ENCODE assay signal across 27 cellular contexts in genomic region chr2:179434357-179434756, GRCh38.
"Had no signal": no experiment of that assay in that cellular context is flagged by ENCODE, and none has a peak within 500 bp of the region (broad histone marks: within the 10 kb centered on the region; RNA-seq: fewer than 3 reads in every experiment).

No MANE protein-coding gene starts in this region.

- H3K4me3 Mint-ChIP-seq: mesothelial cell of epicardium; naive B cell; natural killer cell treated with Interleukin-12 subunit alpha and Interleukin-12 subunit beta and Interleukin-15 and Interleukin-18, amount 100 ng/mL, for 72 hours; neural crest cell; stimulated activated naive B cell treated with anti-CD40 and anti-IgM and Interleukin-4, amounts not matched to agents 10 μg/mL and 1 μg/mL and 100 μg/mL, for 72 hours; stimulated activated naive CD8-positive, alpha-beta T cell treated with anti-CD3 and anti-CD28 coated beads, Interleukin-15, Interleukin-2, amounts not matched to agents 100 ng/mL and 50 ng/mL, for 24 hours had no signal

- DNase-seq: dorsolateral prefrontal cortex; effector CD4-positive, alpha-beta T cell; foreskin melanocyte; glutamatergic neuron; heart right ventricle; hippocampal formation; left cardiac atrium; left lung; mesenchymal stem cell; mucosa of descending colon; naive B cell; stimulated activated CD4-positive, alpha-beta T cell treated with anti-CD3 and anti-CD28 coated beads, Interleukin-15, amount 100 ng/mL, for 24 hours; stimulated activated CD4-positive, alpha-beta T cell treated with anti-CD3 and anti-CD28 coated beads, Interleukin-2, amount 100 ng/mL, for 48 hours; stimulated activated naive B cell treated with anti-CD40 and anti-IgM and Interleukin-4, amounts not matched to agents 10 μg/mL and 1 μg/mL and 100 μg/mL, for 72 hours; upper lobe of left lung; uterus had no signal

- H3K9me3 ChIP-seq: esophagus muscularis mucosa, heart right ventricle, left lung, mucosa of descending colon, prostate gland, right atrium auricular region, thoracic aorta, tibial nerve, upper lobe of left lung, uterus had no signal

- H3K27ac ChIP-seq: dorsolateral prefrontal cortex, epithelial cell of prostate, esophagus muscularis mucosa, heart right ventricle, left lung, prostate gland, right atrium auricular region, skin epidermis, thoracic aorta, tibial nerve, upper lobe of left lung, uterus had no signal

- H3K4me1 ChIP-seq: esophagus muscularis mucosa, heart right ventricle, left lung, prostate gland, upper lobe of left lung, uterus had no signal

- H3K9me3 Mint-ChIP-seq: mesothelial cell of epicardium; naive B cell; natural killer cell treated with Interleukin-12 subunit alpha and Interleukin-12 subunit beta and Interleukin-15 and Interleukin-18, amount 100 ng/mL, for 72 hours; neural crest cell; stimulated activated naive B cell treated with anti-CD40 and anti-IgM and Interleukin-4, amounts not matched to agents 10 μg/mL and 1 μg/mL and 100 μg/mL, for 72 hours; stimulated activated naive CD8-positive, alpha-beta T cell treated with anti-CD3 and anti-CD28 coated beads, Interleukin-15, Interleukin-2, amounts not matched to agents 100 ng/mL and 50 ng/mL, for 24 hours had no signal

- H3K4me3 ChIP-seq: dorsolateral prefrontal cortex, esophagus muscularis mucosa, heart right ventricle, left lung, mucosa of descending colon, prostate gland, right atrium auricular region, skin epidermis, thoracic aorta, tibial nerve, upper lobe of left lung, uterus had no signal

- H3K27me3 ChIP-seq: dorsolateral prefrontal cortex, esophagus muscularis mucosa, left lung, right atrium auricular region, tibial nerve, upper lobe of left lung, uterus had no signal

- H3K4me1 Mint-ChIP-seq: naive B cell; stimulated activated naive B cell treated with anti-CD40 and anti-IgM and Interleukin-4, amounts not matched to agents 10 μg/mL and 1 μg/mL and 100 μg/mL, for 72 hours had no signal

- H3K36me3 Mint-ChIP-seq: mesothelial cell of epicardium; naive B cell; natural killer cell treated with Interleukin-12 subunit alpha and Interleukin-12 subunit beta and Interleukin-15 and Interleukin-18, amount 100 ng/mL, for 72 hours; stimulated activated naive B cell treated with anti-CD40 and anti-IgM and Interleukin-4, amounts not matched to agents 10 μg/mL and 1 μg/mL and 100 μg/mL, for 72 hours had no signal

- ATAC-seq: heart right ventricle; left cardiac atrium; left lung; mucosa of descending colon; natural killer cell treated with Interleukin-12 subunit alpha and Interleukin-12 subunit beta and Interleukin-15 and Interleukin-18, amount 100 ng/mL, for 72 hours; stimulated activated naive B cell treated with anti-CD40 and anti-IgM and Interleukin-4, amounts not matched to agents 10 μg/mL and 1 μg/mL and 100 μg/mL, for 72 hours had no signal

- H3K36me3 ChIP-seq: esophagus muscularis mucosa, heart right ventricle, left lung, prostate gland, right atrium auricular region, thoracic aorta, tibial nerve, upper lobe of left lung, uterus had no signal

- H3K27ac Mint-ChIP-seq: mesothelial cell of epicardium; naive B cell; natural killer cell treated with Interleukin-12 subunit alpha and Interleukin-12 subunit beta and Interleukin-15 and Interleukin-18, amount 100 ng/mL, for 72 hours; stimulated activated naive B cell treated with anti-CD40 and anti-IgM and Interleukin-4, amounts not matched to agents 10 μg/mL and 1 μg/mL and 100 μg/mL, for 72 hours; stimulated activated naive CD8-positive, alpha-beta T cell treated with anti-CD3 and anti-CD28 coated beads, Interleukin-15, Interleukin-2, amounts not matched to agents 100 ng/mL and 50 ng/mL, for 24 hours had no signal
